In the genomic region with DNA sequence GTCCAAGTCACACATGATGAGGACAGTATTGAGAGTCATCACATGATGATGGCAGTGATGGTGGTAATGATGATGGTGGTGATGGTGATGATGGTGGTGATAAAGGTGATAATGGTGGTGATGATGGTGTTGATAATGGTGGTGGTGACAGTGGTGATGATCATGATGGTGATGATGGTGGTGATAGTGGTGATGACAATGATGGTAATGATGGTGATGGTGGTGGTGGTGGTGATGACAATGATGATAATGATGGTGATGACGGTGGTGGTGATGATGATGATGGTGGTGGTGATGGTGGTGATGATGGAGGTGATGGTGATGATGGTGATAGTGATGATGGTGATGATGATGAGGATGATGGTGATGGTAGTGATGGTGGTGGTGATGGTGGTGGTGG, we compare ENCODE assay signal across 17 cellular contexts.
DNase-seq lines count a peak whose midpoint lies in the region; ATAC-seq, FAIRE-seq and TF ChIP-seq lines count a peak whose summit lies in the region.
"Had no signal": no experiment of that assay in that cellular context is flagged by ENCODE, and none has a peak within 500 bp of the region (broad histone marks: within the 10 kb centered on the region; RNA-seq: fewer than 3 reads in every experiment).

No MANE protein-coding gene starts in this region.

- H3K9me3 ChIP-seq in CD8-positive, alpha-beta T cell (ENCODE audit: low read length) = no peaks in the 10 kb centered on the region
- no peaks in the 10 kb centered on the region for H3K9me3 ChIP-seq in esophagus muscularis mucosa
- H3K9me3 ChIP-seq in spleen = peaks cover 0 to 12% (median 2%) of the 10 kb centered on the region in 8 donors
- H3K9me3 ChIP-seq in uterus = no peaks in the 10 kb centered on the region

- intact Hi-C loops in CD8-positive, alpha-beta T cell (cut with DNase I, micrococcal nuclease) = no loop called here
- intact Hi-C loops in esophagus muscularis mucosa (cut with DNase I) (loop anchor here (5.0 kb wide), 1 partner anchor 245 kb away; no protein-coding TSS in a partner anchor), spleen (cut with DNase I; ENCODE audit: low total_unique reads) (loop anchor here (10.0 kb wide), 1 partner anchor 242 kb away; no protein-coding TSS in a partner anchor), uterus (cut with DNase I; ENCODE audit: low total_unique reads) (loop anchor here (10.0 kb wide), 1 partner anchor 242 kb away; no protein-coding TSS in a partner anchor), posterior vena cava (cut with DNase I) (loop anchor here in 1 of 2 donors (10.0 kb wide), 1 partner anchor 242 kb away; no protein-coding TSS in a partner anchor)
- intact Hi-C loops in activated CD4-positive, alpha-beta T cell treated with anti-CD3 and anti-CD28 coated beads for 36 hours (cut with DNase I, micrococcal nuclease) = loop anchor here in 1 of 2 experiments (10.0 kb wide), 1 partner anchor 242 kb away; no protein-coding TSS in a partner anchor

- H3K36me3 Mint-ChIP-seq in CD8-positive, alpha-beta T cell = no peaks in the 10 kb centered on the region
- no peaks in the 10 kb centered on the region for H3K36me3 Mint-ChIP-seq in activated CD4-positive, alpha-beta T cell treated with anti-CD3 and anti-CD28 coated beads for 36 hours (ENCODE audit: low read depth)

- no peak for TF ChIP-seq CTCF in CD8-positive, alpha-beta T cell (IDR thresholded peaks at IDR 0.05)
- TF ChIP-seq CTCF in esophagus muscularis mucosa (IDR thresholded peaks at IDR 0.05) (no peak), spleen (IDR thresholded peaks at IDR 0.05 in 8 of 11, conservative IDR thresholded peaks at IDR 0.05 in 3 of 11) (no peak), uterus (IDR thresholded peaks at IDR 0.05) (no peak)

- peak overlapping the region; percentile 24 for H3K27ac Mint-ChIP-seq in CD8-positive, alpha-beta T cell
- H3K27ac Mint-ChIP-seq in activated CD4-positive, alpha-beta T cell treated with anti-CD3 and anti-CD28 coated beads for 36 hours = no peak overlapping the region
- H3K27ac Mint-ChIP-seq: CD4-positive, CD25-positive, alpha-beta regulatory T cell; H9 had no signal

- H3K4me1 Mint-ChIP-seq in CD8-positive, alpha-beta T cell (ENCODE audit: low read depth) = no peaks in the 10 kb centered on the region
- H3K4me1 Mint-ChIP-seq in activated CD4-positive, alpha-beta T cell treated with anti-CD3 and anti-CD28 coated beads for 36 hours = no peaks in the 10 kb centered on the region
- H3K4me1 Mint-ChIP-seq: H9 had no signal

- no peak overlapping the region for H3K27ac ChIP-seq in CD8-positive, alpha-beta T cell (ENCODE audit: low read depth, low read length)
- H3K27ac ChIP-seq in esophagus muscularis mucosa (replicated peaks in 1 of 4) (no peak overlapping the region), spleen (no peak overlapping the region), uterus (no peak overlapping the region)

- H3K27me3 Mint-ChIP-seq in CD8-positive, alpha-beta T cell (ENCODE audit: low read depth) = peaks cover 2% of the 10 kb centered on the region
- H3K27me3 Mint-ChIP-seq in activated CD4-positive, alpha-beta T cell treated with anti-CD3 and anti-CD28 coated beads for 36 hours = no peaks in the 10 kb centered on the region

- no peaks in the 10 kb centered on the region for H3K36me3 ChIP-seq in CD8-positive, alpha-beta T cell (ENCODE audit: insufficient read depth, low read length)
- H3K36me3 ChIP-seq in esophagus muscularis mucosa (no peaks in the 10 kb centered on the region), spleen (no peaks in the 10 kb centered on the region), uterus (no peaks in the 10 kb centered on the region)

- WGBS in esophagus muscularis mucosa = 93% methylated on average over 1 of the region's 1 CpG
- 80 to 100% (median 91%) methylated on average over 1 of the region's 1 CpG for WGBS in spleen, 5 donors

- POLR2A ChIA-PET in CD8-positive, alpha-beta T cell (lab: Charles Lee) = no interaction called here
- POLR2A ChIA-PET in activated CD4-positive, alpha-beta T cell treated with anti-CD3 and anti-CD28 coated beads for 36 hours (lab: Charles Lee) = no interaction called here

- no peak for TF ChIP-seq EP300 in esophagus muscularis mucosa (IDR thresholded peaks at IDR 0.05)

- H3K9me3 Mint-ChIP-seq in CD8-positive, alpha-beta T cell = peaks cover 6% of the 10 kb centered on the region
- peaks cover 5% of the 10 kb centered on the region for H3K9me3 Mint-ChIP-seq in activated CD4-positive, alpha-beta T cell treated with anti-CD3 and anti-CD28 coated beads for 36 hours (ENCODE audit: low read depth)

- FAIRE-seq in HTR-8/SVneo (lab: Jason Lieb, UNC) = peak; percentile 100

- no peak overlapping the region for H3K4me3 ChIP-seq in CD8-positive, alpha-beta T cell (ENCODE audit: low read depth, low read length)
- H3K4me3 ChIP-seq in esophagus muscularis mucosa (no peak overlapping the region), spleen (no peak overlapping the region), uterus (no peak overlapping the region)

- CTCF ChIA-PET in CD8-positive, alpha-beta T cell (lab: Charles Lee) = no interaction called here
- CTCF ChIA-PET in activated CD4-positive, alpha-beta T cell treated with anti-CD3 and anti-CD28 coated beads for 36 hours (lab: Charles Lee) = no interaction called here

- DNase-seq in CD8-positive, alpha-beta T cell = peak in 1 of 7 experiments; percentile 5
- DNase-seq in HTR-8/SVneo (ENCODE audit: insufficient read length, low spot score) (no peak), esophagus muscularis mucosa (ENCODE audit: extremely low spot score) (peak; percentile 50), spleen (peak; percentile 19), uterus (no peak), posterior vena cava (ENCODE audit: low spot score) (no peak)
- no peak for DNase-seq in activated CD4-positive, alpha-beta T cell treated with anti-CD3 and anti-CD28 coated beads for 36 hours
- DNase-seq: Calu3; CD4-positive, CD25-positive, alpha-beta regulatory T cell; DMS53; H9; NCI-H1105 treated with DMSO at 0.1 percent for 48 hours; NCI-H1694 treated with DMSO at 0.1 percent for 48 hours; NCI-H345; NCI-H526 treated with DMSO at 0.1 percent for 48 hours; OCI-M1; SIG-M5 had no signal

- H3K27me3 ChIP-seq in CD8-positive, alpha-beta T cell (ENCODE audit: insufficient read depth, low read length) = no peaks in the 10 kb centered on the region
- H3K27me3 ChIP-seq in esophagus muscularis mucosa (no peaks in the 10 kb centered on the region), spleen (replicated peaks in 1 of 7) (no peaks in the 10 kb centered on the region), uterus (no peaks in the 10 kb centered on the region)

- TF ChIP-seq POLR2A in esophagus muscularis mucosa (IDR thresholded peaks at IDR 0.05; ENCODE audit: low read depth) = no peak
- no peak for TF ChIP-seq POLR2A in spleen (IDR thresholded peaks at IDR 0.05)
- TF ChIP-seq POLR2A in uterus (IDR thresholded peaks at IDR 0.05) = no peak

- no peaks in the 10 kb centered on the region for H3K4me1 ChIP-seq in CD8-positive, alpha-beta T cell (ENCODE audit: insufficient read depth, low read length)
- H3K4me1 ChIP-seq in esophagus muscularis mucosa (no peaks in the 10 kb centered on the region), spleen (peaks cover 0 to 9% (median 2%) of the 10 kb centered on the region in 6 donors), uterus (no peaks in the 10 kb centered on the region)

- H3K4me3 Mint-ChIP-seq in CD8-positive, alpha-beta T cell = no peak overlapping the region
- no peak overlapping the region for H3K4me3 Mint-ChIP-seq in activated CD4-positive, alpha-beta T cell treated with anti-CD3 and anti-CD28 coated beads for 36 hours
- H3K4me3 Mint-ChIP-seq: CD4-positive, CD25-positive, alpha-beta regulatory T cell; H9 had no signal

- ATAC-seq in CD8-positive, alpha-beta T cell = no peak
- no peak for ATAC-seq in activated CD4-positive, alpha-beta T cell treated with anti-CD3 and anti-CD28 coated beads for 36 hours

Comparison
In these comparisons a context has a peak if more than half of its experiments do, and no peak if none do; other contexts are left out.
1. DNase-seq: peak in esophagus muscularis mucosa (single experiment) and spleen (single experiment); none in HTR-8/SVneo (single experiment), activated CD4-positive, alpha-beta T cell treated with anti-CD3 and anti-CD28 coated beads for 36 hours (single experiment), uterus (0 of 2) and posterior vena cava (single experiment).
2. intact Hi-C loops: an anchor here in esophagus muscularis mucosa (5.0 kb wide), spleen (10.0 kb wide) and uterus (10.0 kb wide); none called in CD8-positive, alpha-beta T cell.